30 cellular contexts compared by ENCODE assay signal in genomic region chr22:39989633-39990032, GRCh38. TPM values are rescaled to one million over a fixed set of nuclear protein-coding genes. Genes with fewer than 3 reads are reported as not detected.
"Had no signal": no experiment of that assay in that cellular context is flagged by ENCODE, and none has a peak within 500 bp of the region (broad histone marks: within the 10 kb centered on the region; RNA-seq: fewer than 3 reads in every experiment).

No MANE protein-coding gene starts in this region.

- H3K4me2 ChIP-seq: smooth muscle cell had no signal

- H3K9me3 ChIP-seq: esophagus squamous epithelium, gastrocnemius medialis, left lung, neutrophil, pancreas, sigmoid colon, stomach, suprapubic skin, tibial nerve, uterus had no signal

- H3K36me3 ChIP-seq: esophagus squamous epithelium, gastrocnemius medialis, left lung, neutrophil, pancreas, sigmoid colon, stomach, suprapubic skin, tibial nerve, uterus had no signal

- ATAC-seq: activated CD8-positive, alpha-beta memory T cell treated with anti-CD3 and anti-CD28 coated beads, Interleukin-2, amount 10 ng/mL, durations not matched to agents 7 days and 5 days; activated CD8-positive, alpha-beta T cell treated with anti-CD3 and anti-CD28 coated beads for 36 hours; gastrocnemius medialis; left lung; natural killer cell; pancreas; stimulated activated memory B cell treated with anti-CD40 and anti-IgM and Interleukin-4, amounts not matched to agents 10 μg/mL and 1 μg/mL and 100 μg/mL, for 72 hours had no signal

- H3K4me1 ChIP-seq: uterus had no signal

- H3K27ac ChIP-seq: coronary artery, esophagus squamous epithelium, gastrocnemius medialis, left lung, neutrophil, pancreas, sigmoid colon, stomach, suprapubic skin, tibial nerve, uterus had no signal

- DNase-seq: activated CD4-positive, alpha-beta T cell treated with anti-CD3 and anti-CD28 coated beads for 48 hours; activated CD8-positive, alpha-beta memory T cell treated with anti-CD3 and anti-CD28 coated beads, Interleukin-2, amount 10 ng/mL, durations not matched to agents 7 days and 5 days; activated CD8-positive, alpha-beta T cell treated with anti-CD3 and anti-CD28 coated beads for 36 hours; activated effector memory CD4-positive, alpha-beta T cell treated with anti-CD3 and anti-CD28 coated beads, Interleukin-2, amount 50 U/mL, for 16 hours; activated naive CD4-positive, alpha-beta T cell treated with anti-CD3 and anti-CD28 coated beads, Interleukin-2, amount 10 ng/mL, durations not matched to agents 7 days and 5 days; activated T-cell treated with anti-CD3 and anti-CD28 coated beads for 4 hours; amygdala; cerebellar nuclear complex; esophagus squamous epithelium; gastrocnemius medialis; left lung; mammary epithelial cell; natural killer cell; pancreas; sigmoid colon; stimulated activated CD4-positive, alpha-beta T cell treated with anti-CD3 and anti-CD28 coated beads, Interleukin-15, amount 100 ng/mL, for 24 hours; stomach; T1000; uterus had no signal

- H3K4me3 Mint-ChIP-seq: activated CD8-positive, alpha-beta memory T cell treated with anti-CD3 and anti-CD28 coated beads, Interleukin-2, amount 10 ng/mL, durations not matched to agents 7 days and 5 days; activated CD8-positive, alpha-beta T cell treated with anti-CD3 and anti-CD28 coated beads for 36 hours; activated naive CD4-positive, alpha-beta T cell treated with anti-CD3 and anti-CD28 coated beads, Interleukin-2, amount 10 ng/mL, durations not matched to agents 7 days and 5 days; mesothelial cell of epicardium; natural killer cell; stimulated activated memory B cell treated with anti-CD40 and anti-IgM and Interleukin-4, amounts not matched to agents 10 μg/mL and 1 μg/mL and 100 μg/mL, for 72 hours; T-helper 1 cell treated with Interleukin-12 subunit alpha and Interleukin-12 subunit beta and Interleukin-4 antibody, amounts not matched to agents 30 μg/mL and 1 μg/mL, for 36 hours had no signal

- H3K36me3 Mint-ChIP-seq: activated CD8-positive, alpha-beta memory T cell treated with anti-CD3 and anti-CD28 coated beads, Interleukin-2, amount 10 ng/mL, durations not matched to agents 7 days and 5 days; mesothelial cell of epicardium; natural killer cell; stimulated activated memory B cell treated with anti-CD40 and anti-IgM and Interleukin-4, amounts not matched to agents 10 μg/mL and 1 μg/mL and 100 μg/mL, for 72 hours had no signal

- H3K4me3 ChIP-seq: coronary artery, esophagus squamous epithelium, gastrocnemius medialis, left lung, pancreas, sigmoid colon, smooth muscle cell, stomach, suprapubic skin, tibial nerve, uterus had no signal

- H3K9me3 Mint-ChIP-seq: activated CD8-positive, alpha-beta T cell treated with anti-CD3 and anti-CD28 coated beads for 36 hours; activated naive CD4-positive, alpha-beta T cell treated with anti-CD3 and anti-CD28 coated beads, Interleukin-2, amount 10 ng/mL, durations not matched to agents 7 days and 5 days; mesothelial cell of epicardium; natural killer cell; stimulated activated memory B cell treated with anti-CD40 and anti-IgM and Interleukin-4, amounts not matched to agents 10 μg/mL and 1 μg/mL and 100 μg/mL, for 72 hours; T-helper 1 cell treated with Interleukin-12 subunit alpha and Interleukin-12 subunit beta and Interleukin-4 antibody, amounts not matched to agents 30 μg/mL and 1 μg/mL, for 36 hours had no signal

- H3K27ac Mint-ChIP-seq: activated CD8-positive, alpha-beta memory T cell treated with anti-CD3 and anti-CD28 coated beads, Interleukin-2, amount 10 ng/mL, durations not matched to agents 7 days and 5 days; activated CD8-positive, alpha-beta T cell treated with anti-CD3 and anti-CD28 coated beads for 36 hours; activated naive CD4-positive, alpha-beta T cell treated with anti-CD3 and anti-CD28 coated beads, Interleukin-2, amount 10 ng/mL, durations not matched to agents 7 days and 5 days; mesothelial cell of epicardium; stimulated activated memory B cell treated with anti-CD40 and anti-IgM and Interleukin-4, amounts not matched to agents 10 μg/mL and 1 μg/mL and 100 μg/mL, for 72 hours; T-helper 1 cell treated with Interleukin-12 subunit alpha and Interleukin-12 subunit beta and Interleukin-4 antibody, amounts not matched to agents 30 μg/mL and 1 μg/mL, for 36 hours had no signal

RNA-seq across cellular contexts. Expression of gene FAM83F, which starts 5.1 kb away (rescaled TPM):
- total RNA-seq: activated CD8-positive, alpha-beta memory T cell treated with anti-CD3 and anti-CD28 coated beads, Interleukin-2, amount 10 ng/mL, durations not matched to agents 7 days and 5 days; pulmonary artery endothelial cell had no signal

RNA-seq across cellular contexts. Expression of gene TMA7B, which starts 29.4 kb away (rescaled TPM):
- total RNA-seq: bronchial epithelial cell, esophagus squamous epithelium, gastrocnemius medialis, mammary epithelial cell, mesothelial cell of epicardium, pulmonary artery endothelial cell, sigmoid colon, smooth muscle cell, tibial nerve, uterus had no signal
- polyA plus RNA-seq: keratinocyte, mammary epithelial cell, pancreas, smooth muscle cell, stomach had no signal
